11 cellular contexts compared by ENCODE assay signal in the genomic region with DNA sequence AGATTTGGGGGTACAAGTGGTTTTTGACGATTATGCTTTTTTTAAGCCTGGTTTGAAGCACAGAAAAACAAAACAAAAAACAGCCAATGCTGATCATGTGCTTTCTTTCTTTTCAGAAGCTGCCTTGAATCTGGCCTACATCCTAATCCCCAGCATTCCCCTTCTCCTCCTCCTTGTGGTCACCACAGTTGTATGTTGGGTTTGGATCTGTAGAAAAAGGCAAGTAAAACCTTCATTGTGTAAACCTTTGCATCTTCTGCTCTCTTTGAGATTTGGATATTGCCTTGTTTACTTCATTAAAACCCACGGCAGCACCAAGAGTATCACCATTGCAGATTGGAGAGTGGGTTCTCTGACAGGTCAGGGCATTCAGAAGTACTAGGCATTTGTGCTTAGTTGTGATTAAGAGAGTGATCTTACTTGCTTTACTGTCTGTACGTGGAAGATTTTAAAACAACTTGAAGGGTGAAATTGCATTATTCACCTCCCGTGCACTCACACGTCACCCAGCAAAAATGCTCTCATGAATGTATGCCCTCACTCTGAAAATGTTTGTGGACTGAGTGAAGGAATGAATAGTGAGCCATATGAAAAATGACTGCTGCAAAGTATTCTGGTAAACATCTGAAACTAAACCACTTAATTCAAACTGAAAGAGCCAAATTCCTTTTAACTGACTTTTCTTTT. TPM values are rescaled to one million over a fixed set of nuclear protein-coding genes. Genes with fewer than 3 reads are reported as not detected.
DNase-seq lines count a peak whose midpoint lies in the region; TF ChIP-seq lines count a peak whose summit lies in the region.
"Had no signal": no experiment of that assay in that cellular context is flagged by ENCODE, and none has a peak within 500 bp of the region (broad histone marks: within the 10 kb centered on the region; RNA-seq: fewer than 3 reads in every experiment).

No MANE protein-coding gene starts in this region.

- peaks cover 0 to 3% (median 1%) of the 10 kb centered on the region in 4 donors for H3K4me1 ChIP-seq in transverse colon

- no peaks in the 10 kb centered on the region for H3K27me3 ChIP-seq in kidney epithelial cell (ENCODE audit: control insufficient read depth, insufficient read depth, low read length)
- no peaks in the 10 kb centered on the region for H3K27me3 ChIP-seq in transverse colon
- H3K27me3 ChIP-seq: neural progenitor cell had no signal

- H3K4me3 ChIP-seq in kidney epithelial cell (ENCODE audit: low read depth, low read length) (no peak overlapping the region), transverse colon (no peak overlapping the region)
- H3K4me3 ChIP-seq: neural progenitor cell had no signal

- peak; percentile 90 for DNase-seq in HS-27A (ENCODE audit: low read depth)
- DNase-seq in astrocyte of the hippocampus (ENCODE audit: low read depth, low spot score) = peak; percentile 95
- DNase-seq in kidney epithelial cell (ENCODE audit: low read depth) = peak; percentile 43
- no peak for DNase-seq in transverse colon
- DNase-seq in GM13976 (ENCODE audit: low spot score) = no peak
- DNase-seq in SW480 (ENCODE audit: low spot score) = no peak
- no peak for DNase-seq in Ammon's horn (ENCODE audit: low spot score)
- DNase-seq in germinal center (ENCODE audit: low spot score) = no peak
- DNase-seq: anterior cingulate cortex, hypothalamus had no signal

- H3K36me3 ChIP-seq in kidney epithelial cell (ENCODE audit: control insufficient read depth, insufficient read depth, low read length) (no peaks in the 10 kb centered on the region), transverse colon (no peaks in the 10 kb centered on the region)
- H3K36me3 ChIP-seq: neural progenitor cell had no signal

- no peaks in the 10 kb centered on the region for H3K9me3 ChIP-seq in transverse colon

- H3K27ac ChIP-seq in transverse colon = peak overlapping the region; percentile 58 to 77 (median 66)
- H3K27ac ChIP-seq: neural progenitor cell had no signal

- TF ChIP-seq CTCF in kidney epithelial cell (IDR thresholded peaks at IDR 0.05; ENCODE audit: insufficient read depth, low read length, poor library complexity, severe bottlenecking) (no peak), transverse colon (IDR thresholded peaks at IDR 0.05) (no peak), GM13976 (IDR thresholded peaks at IDR 0.05; ENCODE audit: borderline replicate concordance, control extremely low read depth, extremely low read depth, insufficient read depth, missing control alignments) (no peak)

- intact Hi-C loops in transverse colon (cut with DNase I; ENCODE audit: low total_unique reads) = no loop called here

- TF ChIP-seq POLR2A in transverse colon (IDR thresholded peaks at IDR 0.05) = no peak

- in situ Hi-C loops in transverse colon (cut with MboI; ENCODE audit: low pct_ligation_motif_present in 1 of 4, low pct_unique_long_range_greater_than_20kb in 1 of 4, low sequenced_read_pairs in 3 of 4) = no loop called here
- in situ Hi-C loops in GM13976 (cut with MboI; ENCODE audit: low sequenced_read_pairs, unreplicated experiment) = no loop called here

- WGBS in transverse colon (ENCODE audit: low coverage in 1 of 2), 2 donors = 49 to 70% methylated on average over 5 of the region's 5 CpGs

- TF ChIP-seq EP300 in transverse colon (IDR thresholded peaks at IDR 0.05; ENCODE audit: low read depth) = no peak

RNA-seq across cellular contexts. Expression of a gene that starts 17.0 kb away (rescaled TPM):
- total RNA-seq in kidney epithelial cell (28.7 and 29.1 TPM in 2 replicates), transverse colon (10 to 100 TPM in 2 of 4 donors, 1 to 10 TPM in 2; 5.6 to 19.7 (median 10.3) TPM)

RNA-seq across cellular contexts. Expression of a gene that starts 43.0 kb away (rescaled TPM):
- total RNA-seq in kidney epithelial cell (not detected in 2 replicates), transverse colon (not detected)

RNA-seq across cellular contexts. Expression of a gene that starts 44.7 kb away (rescaled TPM):
- 10.1 and 12.0 TPM in 2 replicates for total RNA-seq in kidney epithelial cell
- total RNA-seq in transverse colon = 10 to 100 TPM in 3 of 4 donors, 1 to 10 TPM in 1; 6.6 to 19.1 (median 16.2) TPM

RNA-seq across cellular contexts. Expression of a gene that starts 45.4 kb away (rescaled TPM):
- total RNA-seq in kidney epithelial cell (0.08 TPM in 1 of 2 replicates, not detected in the other), transverse colon (not detected)

Comparison
In these comparisons a context has a peak if more than half of its experiments do, and no peak if none do; other contexts are left out.
1. DNase-seq: peak in HS-27A (single experiment), astrocyte of the hippocampus (single experiment) and kidney epithelial cell (single experiment); none in transverse colon (single experiment), GM13976 (single experiment), SW480 (single experiment), Ammon's horn (single experiment) and germinal center (single experiment).